36 cellular contexts compared by ENCODE assay signal in genomic region chr7:151642746-151643145, GRCh38.
"Had no signal": no experiment of that assay in that cellular context is flagged by ENCODE, and none has a peak within 500 bp of the region (broad histone marks: within the 10 kb centered on the region; RNA-seq: fewer than 3 reads in every experiment).

No MANE protein-coding gene starts in this region.

- H3K27ac ChIP-seq: cardiac muscle cell, Peyer's patch, VCaP had no signal

- H3K9me3 Mint-ChIP-seq: activated B cell treated with CpG ODN at 0.5 μM for 24 hours; activated naive CD4-positive, alpha-beta T cell treated with anti-CD3 and anti-CD28 coated beads, Interleukin-2, amount 10 ng/mL, durations not matched to agents 7 days and 5 days; activated naive CD8-positive, alpha-beta T cell treated with anti-CD3 and anti-CD28 coated beads, Interleukin-2, amount 50 U/mL, for 24 hours had no signal

- H3K36me3 Mint-ChIP-seq: activated naive CD4-positive, alpha-beta T cell treated with anti-CD3 and anti-CD28 coated beads, Interleukin-2, amount 10 ng/mL, durations not matched to agents 7 days and 5 days; brain had no signal

- H3K27me3 Mint-ChIP-seq: activated B cell treated with CpG ODN at 0.5 μM for 24 hours; activated CD4-positive, alpha-beta memory T cell treated with anti-CD3 and anti-CD28 coated beads, Interleukin-2, amount 10 ng/mL, durations not matched to agents 7 days and 5 days; activated CD8-positive, alpha-beta memory T cell treated with anti-CD3 and anti-CD28 coated beads, Interleukin-2, amount 10 ng/mL, durations not matched to agents 7 days and 5 days; activated naive CD8-positive, alpha-beta T cell; activated naive CD8-positive, alpha-beta T cell treated with anti-CD3 and anti-CD28 coated beads, Interleukin-2, amount 50 U/mL, for 24 hours; brain had no signal

- H3K4me3 Mint-ChIP-seq: activated B cell treated with CpG ODN at 0.5 μM for 24 hours; activated CD4-positive, alpha-beta memory T cell treated with anti-CD3 and anti-CD28 coated beads, Interleukin-2, amount 10 ng/mL, durations not matched to agents 7 days and 5 days; activated CD8-positive, alpha-beta memory T cell treated with anti-CD3 and anti-CD28 coated beads, Interleukin-2, amount 10 ng/mL, durations not matched to agents 7 days and 5 days; activated naive CD4-positive, alpha-beta T cell treated with anti-CD3 and anti-CD28 coated beads, Interleukin-2, amount 10 ng/mL, durations not matched to agents 7 days and 5 days; activated naive CD8-positive, alpha-beta T cell; activated naive CD8-positive, alpha-beta T cell treated with anti-CD3 and anti-CD28 coated beads, Interleukin-2, amount 50 U/mL, for 24 hours; brain had no signal

- DNase-seq: activated B cell treated with CpG ODN at 0.5 μM for 24 hours; activated CD4-positive, alpha-beta memory T cell treated with anti-CD3 and anti-CD28 coated beads, Interleukin-2, amount 10 ng/mL, durations not matched to agents 7 days and 5 days; activated CD4-positive, alpha-beta T cell treated with anti-CD3 and anti-CD28 coated beads for 4 hours; activated CD4-positive, alpha-beta T cell treated with anti-CD3 and anti-CD28 coated beads, Interleukin-2, amount 50 U/mL, for 1 hour; activated CD4-positive, CD25-positive, alpha-beta regulatory T cell treated with anti-CD3 and anti-CD28 coated beads, Interleukin-2, amount 50 U/mL, for 72 hours; activated CD8-positive, alpha-beta memory T cell treated with anti-CD3 and anti-CD28 coated beads for 24 hours; activated CD8-positive, alpha-beta memory T cell treated with anti-CD3 and anti-CD28 coated beads, Interleukin-2, amount 10 ng/mL, durations not matched to agents 7 days and 5 days; activated CD8-positive, alpha-beta memory T cell treated with anti-CD3 and anti-CD28 coated beads, Interleukin-2, amount 50 U/mL, for 48 hours; activated effector memory CD4-positive, alpha-beta T cell treated with Interleukin-2 at 50 U/mL for 16 hours; activated naive CD4-positive, alpha-beta T cell treated with anti-CD3 and anti-CD28 coated beads, Interleukin-2, amount 10 ng/mL, durations not matched to agents 7 days and 5 days; activated naive CD8-positive, alpha-beta T cell treated with anti-CD3 and anti-CD28 coated beads, Interleukin-2, amount 50 U/mL, for 24 hours; activated T-cell treated with anti-CD3 and anti-CD28 coated beads, Interleukin-2, amount 50 U/mL, for 48 hours; anterior cingulate cortex; Karpas-422; KBM-7; MG63; NCI-H1048; NCI-H1105 treated with DMSO at 0.1 percent for 48 hours; NCI-H1436; NCI-H1694; NCI-H1930; NCI-H2081 treated with DMSO at 0.1 percent for 48 hours; NCI-H345; NCI-H524 treated with DMSO at 0.1 percent for 48 hours; PC-3; Peyer's patch; Right ventricle myocardium superior; RPMI8226; SW 1271; T-helper 1 cell; T-helper 2 cell; T-helper 9 cell had no signal

- ATAC-seq: activated CD8-positive, alpha-beta memory T cell treated with anti-CD3 and anti-CD28 coated beads, Interleukin-2, amount 10 ng/mL, durations not matched to agents 7 days and 5 days; activated naive CD8-positive, alpha-beta T cell treated with anti-CD3 and anti-CD28 coated beads, Interleukin-2, amount 50 U/mL, for 24 hours; PC-3 had no signal

- H3K9me3 ChIP-seq: Peyer's patch had no signal

- H3K27me3 ChIP-seq: cardiac muscle cell, MG63, Peyer's patch had no signal

- H3K27ac Mint-ChIP-seq: activated B cell treated with CpG ODN at 0.5 μM for 24 hours; activated CD4-positive, alpha-beta memory T cell treated with anti-CD3 and anti-CD28 coated beads, Interleukin-2, amount 10 ng/mL, durations not matched to agents 7 days and 5 days; activated CD8-positive, alpha-beta memory T cell treated with anti-CD3 and anti-CD28 coated beads, Interleukin-2, amount 10 ng/mL, durations not matched to agents 7 days and 5 days; activated naive CD4-positive, alpha-beta T cell treated with anti-CD3 and anti-CD28 coated beads, Interleukin-2, amount 10 ng/mL, durations not matched to agents 7 days and 5 days; activated naive CD8-positive, alpha-beta T cell; activated naive CD8-positive, alpha-beta T cell treated with anti-CD3 and anti-CD28 coated beads, Interleukin-2, amount 50 U/mL, for 24 hours had no signal

- H3K36me3 ChIP-seq: cardiac muscle cell, MG63, Peyer's patch had no signal

- H3K4me3 ChIP-seq: cardiac muscle cell, MG63, Peyer's patch had no signal

- H3K4me1 Mint-ChIP-seq: activated B cell treated with CpG ODN at 0.5 μM for 24 hours; activated CD4-positive, alpha-beta memory T cell treated with anti-CD3 and anti-CD28 coated beads, Interleukin-2, amount 10 ng/mL, durations not matched to agents 7 days and 5 days; activated naive CD4-positive, alpha-beta T cell treated with anti-CD3 and anti-CD28 coated beads, Interleukin-2, amount 10 ng/mL, durations not matched to agents 7 days and 5 days had no signal
